In genomic region chr19:46603752-46604241, GRCh38 we compare ENCODE assay signal across 10 cellular contexts. TPM values are rescaled to one million over a fixed set of nuclear protein-coding genes. Genes with fewer than 3 reads are reported as not detected.
DNase-seq lines count a peak whose midpoint lies in the region; TF ChIP-seq lines count a peak whose summit lies in the region.
"Had no signal": no experiment of that assay in that cellular context is flagged by ENCODE, and none has a peak within 500 bp of the region (broad histone marks: within the 10 kb centered on the region; RNA-seq: fewer than 3 reads in every experiment).

No MANE protein-coding gene starts in this region.

- peak overlapping the region; percentile 65 for H3K56ac ChIP-seq in mesendoderm (ENCODE audit: low read length)

- TF ChIP-seq CTCF in ascending aorta (IDR thresholded peaks at IDR 0.05) (no peak), tibial artery (IDR thresholded peaks at IDR 0.05) (no peak)

- no peak overlapping the region for H3K23ac ChIP-seq in mesendoderm (ENCODE audit: low read length)

- H3K4ac ChIP-seq in mesendoderm (ENCODE audit: low read depth, low read length): no peak overlapping the region

- H2BK5ac ChIP-seq in mesendoderm (ENCODE audit: low read length): no peak overlapping the region

- H3K79me1 ChIP-seq in mesendoderm (ENCODE audit: low read length): peaks cover 34% of the 10 kb centered on the region

- H3K4me1 ChIP-seq in ascending aorta: peaks cover 18 to 51% of the 10 kb centered on the region in 2 donors
- peaks cover 11% of the 10 kb centered on the region for H3K4me1 ChIP-seq in mesendoderm (ENCODE audit: control insufficient read depth, low read depth, low read length)
- peaks cover 0 to 58% (median 47%) of the 10 kb centered on the region in 4 donors for H3K4me1 ChIP-seq in tibial artery

- H3K9ac ChIP-seq in mesendoderm (ENCODE audit: low read length): peak overlapping the region; percentile 99

- H2BK120ac ChIP-seq in mesendoderm (ENCODE audit: low read depth, low read length): no peak overlapping the region

- H3K4me3 ChIP-seq in ascending aorta (peak overlapping the region; percentile 88), mesendoderm (ENCODE audit: low read length) (no peak overlapping the region), tibial artery (peak overlapping the region; percentile 99 to 100)

- H3K27me3 ChIP-seq in ascending aorta (no peaks in the 10 kb centered on the region), mesendoderm (ENCODE audit: insufficient read depth, low read length, poor library complexity) (no peaks in the 10 kb centered on the region), tibial artery (no peaks in the 10 kb centered on the region)

- no peak overlapping the region for H2AK5ac ChIP-seq in mesendoderm (ENCODE audit: low read length)

- intact Hi-C loops in ascending aorta (cut with DNase I): loop anchor here (10.0 kb wide), 1 partner anchor 209 kb away; no protein-coding TSS in a partner anchor
- intact Hi-C loops in tibial artery (cut with DNase I; ENCODE audit: low total_unique reads): no loop called here

- peak overlapping the region; percentile 79 for H3K4me2 ChIP-seq in mesendoderm (ENCODE audit: low read length)

- H3K27ac ChIP-seq in ascending aorta (peak overlapping the region; percentile 93 to 98), mesendoderm (ENCODE audit: low read depth, low read length) (no peak overlapping the region), tibial artery (peak overlapping the region; percentile 99 to 100)

- H3K9me3 ChIP-seq in ascending aorta: no peaks in the 10 kb centered on the region
- H3K9me3 ChIP-seq in tibial artery: peaks cover 0 to under 1% (median 0%) of the 10 kb centered on the region in 3 donors

- H3K36me3 ChIP-seq in ascending aorta (peaks cover 22 to 32% of the 10 kb centered on the region in 2 donors), mesendoderm (ENCODE audit: control insufficient read depth, insufficient read depth, low read length) (peaks cover 22% of the 10 kb centered on the region), tibial artery (peaks cover 23 to 33% (median 24%) of the 10 kb centered on the region in 3 donors)

- H4K8ac ChIP-seq in mesendoderm (ENCODE audit: low read depth, low read length): no peak overlapping the region

- H3K18ac ChIP-seq in mesendoderm (ENCODE audit: low read length): no peak overlapping the region

- peaks cover 51% of the 10 kb centered on the region for H3K79me2 ChIP-seq in mesendoderm (ENCODE audit: control insufficient read depth, insufficient read depth, low read length)

- DNase-seq in activated effector memory CD4-positive, alpha-beta T cell treated with anti-CD3 and anti-CD28 coated beads, Interleukin-2, amount 50 U/mL, for 16 hours: peak; percentile 61
- DNase-seq in activated effector memory CD4-positive, alpha-beta T cell treated with Interleukin-2 at 50 U/mL for 16 hours: no peak
- peak in 1 of 2 donors; percentile 61 for DNase-seq in ascending aorta (ENCODE audit: low spot score in 2 of 2)
- no peak for DNase-seq in mesendoderm
- no peak for DNase-seq in tibial artery
- DNase-seq in NCI-H1092 treated with DMSO at 0.1 percent for 48 hours (lab: John Stamatoyannopoulos, UW): no peak
- DNase-seq in DMS79 treated with DMSO at 0.1 percent for 48 hours (lab: John Stamatoyannopoulos, UW): no peak
- DNase-seq in DMS 273 (lab: John Stamatoyannopoulos, UW; ENCODE audit: unreplicated experiment): no peak
- DNase-seq: DMS 273 treated with DMSO at 0.1 percent for 48 hours, NCI-H1105 had no signal

- no CpG with 5 or more reads among the region's 9 CpGs for WGBS in mesendoderm (ENCODE audit: extremely low coverage, insufficient coverage, low lambda C conversion rate)

- H4K5ac ChIP-seq in mesendoderm (ENCODE audit: low read length): no peak overlapping the region

- H2BK15ac ChIP-seq in mesendoderm (replicated peaks; ENCODE audit: low read depth): no peak overlapping the region

RNA-seq across cellular contexts. Expression of gene CALM3, which starts 2.7 kb away (rescaled TPM):
- 159 TPM for total RNA-seq in ascending aorta
- polyA plus RNA-seq in mesendoderm (2013, experiment 1 of 2): 240 TPM
- polyA plus RNA-seq in mesendoderm (2013, experiment 2 of 2): 237 TPM

RNA-seq across cellular contexts. Expression of gene PTGIR, which starts 21.1 kb away (rescaled TPM):
- 120 TPM for total RNA-seq in ascending aorta
- not detected for polyA plus RNA-seq in mesendoderm (2013, experiment 1 of 2)
- not detected for polyA plus RNA-seq in mesendoderm (2013, experiment 2 of 2)

RNA-seq across cellular contexts. Expression of gene GNG8, which starts 32.2 kb away (rescaled TPM):
- total RNA-seq in ascending aorta: not detected
- not detected for polyA plus RNA-seq in mesendoderm (2013, experiment 1 of 2)
- 1.2 TPM for polyA plus RNA-seq in mesendoderm (2013, experiment 2 of 2)

RNA-seq across cellular contexts. Expression of gene DACT3, which starts 57.2 kb away (rescaled TPM):
- 104 TPM for total RNA-seq in ascending aorta
- polyA plus RNA-seq in mesendoderm (2013, experiment 1 of 2): 0.41 TPM
- polyA plus RNA-seq in mesendoderm (2013, experiment 2 of 2): 0.42 TPM
